Comparison of ENCODE assay signal across 9 cellular contexts in genomic region chr1:236753554-236753953, GRCh38. TPM values are rescaled to one million over a fixed set of nuclear protein-coding genes. Genes with fewer than 3 reads are reported as not detected.
DNase-seq lines count a peak whose midpoint lies in the region; FAIRE-seq and TF ChIP-seq lines count a peak whose summit lies in the region.
"Had no signal": no experiment of that assay in that cellular context is flagged by ENCODE, and none has a peak within 500 bp of the region (broad histone marks: within the 10 kb centered on the region; RNA-seq: fewer than 3 reads in every experiment).

No MANE protein-coding gene starts in this region.

- no peaks in the 10 kb centered on the region for H3K9me3 ChIP-seq in transverse colon

- in situ Hi-C loops in transverse colon (cut with MboI; ENCODE audit: low pct_ligation_motif_present in 1 of 4, low pct_unique_long_range_greater_than_20kb in 1 of 4, low sequenced_read_pairs in 3 of 4) = loop anchor here in 3 of 4 donors (10.0 to 25.0 kb wide), 3 partner anchors 111 to 809 kb away; no protein-coding TSS in a partner anchor

- H3K27ac ChIP-seq in transverse colon = no peak overlapping the region

- no peak for TF ChIP-seq CTCF in transverse colon (IDR thresholded peaks at IDR 0.05)

- no peak for TF ChIP-seq EP300 in transverse colon (IDR thresholded peaks at IDR 0.05; ENCODE audit: low read depth)

- H3K36me3 ChIP-seq in transverse colon = no peaks in the 10 kb centered on the region

- H3K4me1 ChIP-seq in transverse colon = no peaks in the 10 kb centered on the region

- 53% methylated on average over 2 to 4 of the region's 4 CpGs for WGBS in transverse colon (ENCODE audit: low coverage in 1 of 2), 2 donors

- DNase-seq in Ammon's horn (ENCODE audit: low spot score) = peak; percentile 67
- DNase-seq in HTR-8/SVneo (ENCODE audit: insufficient read length, low spot score) = peak; percentile 48
- peak; percentile 21 for DNase-seq in UCSD-AML1 (lab: John Stamatoyannopoulos, UW; ENCODE audit: unreplicated experiment)
- DNase-seq in iPS-NIHi7 (ENCODE audit: extremely low spot score) = peak; percentile 61
- DNase-seq in NCI-H2196 (lab: John Stamatoyannopoulos, UW; ENCODE audit: unreplicated experiment) = no peak
- no peak for DNase-seq in OCI-M2 (lab: John Stamatoyannopoulos, UW; ENCODE audit: unreplicated experiment)
- DNase-seq in activated naive CD4-positive, alpha-beta T cell treated with Interleukin-2 at 50 U/mL for 16 hours = no peak
- no peak for DNase-seq in transverse colon

- intact Hi-C loops in transverse colon (cut with DNase I; ENCODE audit: low total_unique reads) = loop anchor here (10.0 kb wide), 1 partner anchor 811 kb away; no protein-coding TSS in a partner anchor

- no peak for TF ChIP-seq POLR2A in transverse colon (IDR thresholded peaks at IDR 0.05)

- H3K4me3 ChIP-seq in transverse colon = no peak overlapping the region

- no peaks in the 10 kb centered on the region for H3K27me3 ChIP-seq in transverse colon

- FAIRE-seq in HTR-8/SVneo (lab: Jason Lieb, UNC) = no peak
- FAIRE-seq: colon had no signal

RNA-seq across cellular contexts. Expression of gene MTR, which starts 41.5 kb away (rescaled TPM):
- total RNA-seq in transverse colon = 10 to 100 TPM; 10.1 to 18.4 (median 12.6) TPM

Comparison
In these comparisons a context has a peak if more than half of its experiments do, and no peak if none do; other contexts are left out.
1. DNase-seq: peak in Ammon's horn (single experiment), HTR-8/SVneo (single experiment), UCSD-AML1 (single experiment) and iPS-NIHi7 (single experiment); none in NCI-H2196 (single experiment), OCI-M2 (single experiment), activated naive CD4-positive, alpha-beta T cell treated with Interleukin-2 at 50 U/mL for 16 hours (single experiment) and transverse colon (single experiment).